12 cellular contexts compared by ENCODE assay signal in the genomic region with DNA sequence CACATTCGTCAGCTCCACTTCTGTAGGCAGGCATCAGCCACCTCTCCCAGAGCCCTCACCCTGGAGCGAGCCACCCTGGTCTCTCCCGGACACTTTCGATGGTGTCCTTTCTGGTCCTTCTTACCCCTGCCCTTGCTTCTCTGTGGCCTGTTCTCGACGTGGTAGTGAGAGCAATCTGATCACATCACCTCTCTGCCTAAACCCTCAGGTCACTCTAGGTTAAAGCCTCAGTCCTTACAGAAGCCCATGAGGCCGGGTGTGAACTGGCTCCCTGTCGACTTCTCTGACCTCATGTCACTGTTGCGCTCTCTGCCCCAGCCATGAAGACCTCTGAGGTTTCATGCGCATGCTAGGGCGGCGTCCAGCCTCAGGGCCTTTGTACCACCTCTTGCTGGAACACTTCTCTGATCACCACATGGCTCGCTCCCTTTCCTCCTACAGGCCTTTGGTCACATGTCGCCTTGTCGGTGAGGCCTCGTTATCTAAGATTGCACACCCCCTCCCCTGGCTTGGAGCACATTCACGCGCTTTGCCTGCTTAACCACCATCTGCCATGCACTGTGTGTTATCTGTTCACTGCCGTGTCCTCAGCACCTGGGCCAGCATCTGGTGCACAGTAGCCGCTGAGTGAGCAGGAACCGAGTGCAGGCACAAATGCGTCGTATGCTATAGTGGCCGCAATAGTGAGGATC.
"Had no signal": no experiment of that assay in that cellular context is flagged by ENCODE, and none has a peak within 500 bp of the region (broad histone marks: within the 10 kb centered on the region; RNA-seq: fewer than 3 reads in every experiment).

No MANE protein-coding gene starts in this region.

- H3K9me3 Mint-ChIP-seq: immature natural killer cell had no signal

- H3K4me3 Mint-ChIP-seq: activated CD4-positive, alpha-beta T cell treated with anti-CD3 and anti-CD28 coated beads for 36 hours; activated CD8-positive, alpha-beta T cell treated with anti-CD3 and anti-CD28 coated beads for 36 hours; activated naive CD8-positive, alpha-beta T cell treated with anti-CD3 and anti-CD28 coated beads, Interleukin-2, amount 50 U/mL, for 24 hours; activated T-cell treated with anti-CD3 and anti-CD28 coated beads, Interleukin-2, amount 50 U/mL, for 72 hours; immature natural killer cell had no signal

- H3K27ac Mint-ChIP-seq: activated CD4-positive, alpha-beta T cell treated with anti-CD3 and anti-CD28 coated beads for 36 hours; activated CD8-positive, alpha-beta T cell treated with anti-CD3 and anti-CD28 coated beads for 36 hours; activated naive CD8-positive, alpha-beta T cell treated with anti-CD3 and anti-CD28 coated beads, Interleukin-2, amount 50 U/mL, for 24 hours; activated T-cell treated with anti-CD3 and anti-CD28 coated beads, Interleukin-2, amount 50 U/mL, for 72 hours; immature natural killer cell; naive thymus-derived CD4-positive, alpha-beta T cell had no signal

- ATAC-seq: activated CD4-positive, alpha-beta T cell treated with anti-CD3 and anti-CD28 coated beads for 36 hours; activated CD8-positive, alpha-beta T cell treated with anti-CD3 and anti-CD28 coated beads for 36 hours; activated naive CD8-positive, alpha-beta T cell treated with anti-CD3 and anti-CD28 coated beads, Interleukin-2, amount 50 U/mL, for 24 hours; activated T-cell treated with anti-CD3 and anti-CD28 coated beads, Interleukin-2, amount 50 U/mL, for 72 hours; naive thymus-derived CD4-positive, alpha-beta T cell had no signal

- DNase-seq: activated CD4-positive, alpha-beta T cell treated with anti-CD3 and anti-CD28 coated beads for 36 hours; activated CD8-positive, alpha-beta memory T cell treated with anti-CD3 and anti-CD28 coated beads, Interleukin-2, amount 50 U/mL, for 4 hours; activated CD8-positive, alpha-beta T cell treated with anti-CD3 and anti-CD28 coated beads for 36 hours; activated naive CD8-positive, alpha-beta T cell treated with anti-CD3 and anti-CD28 coated beads, Interleukin-2, amount 50 U/mL, for 24 hours; activated T-cell treated with anti-CD3 and anti-CD28 coated beads, Interleukin-2, amount 50 U/mL, for 72 hours; immature natural killer cell; naive thymus-derived CD4-positive, alpha-beta T cell; sigmoid colon; stimulated activated CD4-positive, alpha-beta T cell treated with anti-CD3 and anti-CD28 coated beads, Interleukin-2, amount 100 ng/mL, for 24 hours; stimulated activated naive CD4-positive, alpha-beta T cell treated with Interleukin-2 at 50 U/mL for 16 hours; T-helper 2 cell; upper lobe of left lung had no signal

- H3K4me1 Mint-ChIP-seq: activated CD4-positive, alpha-beta T cell treated with anti-CD3 and anti-CD28 coated beads for 36 hours; activated naive CD8-positive, alpha-beta T cell treated with anti-CD3 and anti-CD28 coated beads, Interleukin-2, amount 50 U/mL, for 24 hours had no signal

- H3K27me3 Mint-ChIP-seq: activated CD4-positive, alpha-beta T cell treated with anti-CD3 and anti-CD28 coated beads for 36 hours; activated CD8-positive, alpha-beta T cell treated with anti-CD3 and anti-CD28 coated beads for 36 hours; activated naive CD8-positive, alpha-beta T cell treated with anti-CD3 and anti-CD28 coated beads, Interleukin-2, amount 50 U/mL, for 24 hours; naive thymus-derived CD4-positive, alpha-beta T cell had no signal
